ENCODE assay signal across 10 cellular contexts in the genomic region with DNA sequence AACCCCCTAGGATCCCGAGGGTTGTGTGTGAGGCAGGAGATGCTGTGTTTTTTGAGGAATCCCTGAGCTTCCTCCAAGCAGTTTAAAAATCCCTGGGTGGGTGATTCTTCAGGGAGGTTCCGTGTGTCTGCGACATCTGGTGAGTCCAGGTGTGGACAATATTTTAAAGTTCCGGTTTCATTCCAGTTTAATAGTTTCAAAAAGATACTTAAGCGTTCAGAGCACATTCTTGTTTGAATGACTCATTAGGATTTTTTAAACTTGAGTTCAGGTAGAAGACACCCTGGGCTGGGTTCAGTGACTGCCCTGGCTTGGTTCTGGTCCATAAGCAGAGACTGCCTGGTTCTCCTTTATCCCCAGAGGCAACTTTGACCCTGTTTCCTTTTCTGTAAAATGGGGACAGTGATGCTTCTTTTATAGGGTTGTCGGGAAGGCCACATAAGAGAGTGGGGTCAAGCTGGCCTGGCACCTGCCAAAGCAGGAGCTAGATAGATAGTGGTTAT.
DNase-seq lines count a peak whose midpoint lies in the region; ATAC-seq and TF ChIP-seq lines count a peak whose summit lies in the region.
"Had no signal": no experiment of that assay in that cellular context is flagged by ENCODE, and none has a peak within 500 bp of the region (broad histone marks: within the 10 kb centered on the region; RNA-seq: fewer than 3 reads in every experiment).

No MANE protein-coding gene starts in this region.

- peaks cover 38% of the 10 kb centered on the region for H3K79me1 ChIP-seq in mesenchymal stem cell (replicated peaks; ENCODE audit: low read length, poor library complexity, severe bottlenecking)

- H2BK12ac ChIP-seq in mesenchymal stem cell (ENCODE audit: low read length in 2 of 2) = no peak overlapping the region

- H3K9me3 Mint-ChIP-seq in stimulated activated naive CD8-positive, alpha-beta T cell treated with anti-CD3 and anti-CD28 coated beads, Interleukin-15, Interleukin-2, amounts not matched to agents 100 ng/mL and 50 ng/mL, for 24 hours = no peaks in the 10 kb centered on the region
- no peaks in the 10 kb centered on the region for H3K9me3 Mint-ChIP-seq in activated naive CD8-positive, alpha-beta T cell (ENCODE audit: low read depth)

- H4K91ac ChIP-seq in mesenchymal stem cell (ENCODE audit: low read length) = no peak overlapping the region

- H3K36me3 Mint-ChIP-seq in stimulated activated naive CD8-positive, alpha-beta T cell treated with anti-CD3 and anti-CD28 coated beads, Interleukin-15, Interleukin-2, amounts not matched to agents 100 ng/mL and 50 ng/mL, for 24 hours (ENCODE audit: low read depth) = peaks cover 49% of the 10 kb centered on the region
- H3K36me3 Mint-ChIP-seq in activated naive CD8-positive, alpha-beta T cell = no peaks in the 10 kb centered on the region

- peak overlapping the region; percentile 91 for H3K27ac Mint-ChIP-seq in stimulated activated naive CD8-positive, alpha-beta T cell treated with anti-CD3 and anti-CD28 coated beads, Interleukin-15, Interleukin-2, amounts not matched to agents 100 ng/mL and 50 ng/mL, for 24 hours
- H3K27ac Mint-ChIP-seq in activated naive CD8-positive, alpha-beta T cell = peak overlapping the region; percentile 96

- H3K23ac ChIP-seq in mesenchymal stem cell (ENCODE audit: low read length in 2 of 2) = no peak overlapping the region

- no peak for DNase-seq in stimulated activated naive CD8-positive, alpha-beta T cell treated with anti-CD3 and anti-CD28 coated beads, Interleukin-15, Interleukin-2, amounts not matched to agents 100 U/mL and 50 U/mL, for 24 hours
- DNase-seq in mesenchymal stem cell = no peak
- no peak for DNase-seq in activated effector memory CD4-positive, alpha-beta T cell treated with Interleukin-2 at 50 U/mL for 16 hours
- no peak for DNase-seq in NCI-H128 (lab: John Stamatoyannopoulos, UW; ENCODE audit: unreplicated experiment)
- DNase-seq in Ammon's horn (ENCODE audit: low spot score) = no peak
- DNase-seq in erythroblast (lab: John Stamatoyannopoulos, UW) = no peak
- DNase-seq: NCI-H2081 had no signal

- 87% methylated on average over 6 of the region's 6 CpGs for WGBS in mesenchymal stem cell

- no peak for ATAC-seq in stimulated activated naive CD8-positive, alpha-beta T cell treated with anti-CD3 and anti-CD28 coated beads, Interleukin-15, Interleukin-2, amounts not matched to agents 100 U/mL and 50 U/mL, for 24 hours

- H2BK5ac ChIP-seq in mesenchymal stem cell (ENCODE audit: low read depth, low read length, poor library complexity, severe bottlenecking) = no peak overlapping the region

- no peak overlapping the region for H3K4me3 ChIP-seq in mesenchymal stem cell (ENCODE audit: insufficient read depth in 1 of 2, low read depth in 1 of 2, low read length in 2 of 2)

- no peak for TF ChIP-seq POLR2A in erythroblast (IDR thresholded peaks at IDR 0.05; ENCODE audit: low read length)

- no peak overlapping the region for H3K14ac ChIP-seq in mesenchymal stem cell (ENCODE audit: low read length in 2 of 2)

- H2BK15ac ChIP-seq in mesenchymal stem cell (ENCODE audit: low read depth, poor library complexity, severe bottlenecking) = no peak overlapping the region

- H2AK5ac ChIP-seq in mesenchymal stem cell (ENCODE audit: low read length, severe bottlenecking) = peak overlapping the region; percentile 21

- H4K8ac ChIP-seq in mesenchymal stem cell (ENCODE audit: low read length) = no peak overlapping the region

- no peak overlapping the region for H2BK120ac ChIP-seq in mesenchymal stem cell (ENCODE audit: low read depth, low read length)

- peaks cover 90% of the 10 kb centered on the region for H3K4me1 Mint-ChIP-seq in stimulated activated naive CD8-positive, alpha-beta T cell treated with anti-CD3 and anti-CD28 coated beads, Interleukin-15, Interleukin-2, amounts not matched to agents 100 ng/mL and 50 ng/mL, for 24 hours (ENCODE audit: low read depth)
- H3K4me1 Mint-ChIP-seq in activated naive CD8-positive, alpha-beta T cell (ENCODE audit: low read depth) = peaks cover 79% of the 10 kb centered on the region

- H3K36me3 ChIP-seq in mesenchymal stem cell (ENCODE audit: control insufficient read depth in 1 of 2, insufficient read depth in 2 of 2, low read depth in 1 of 2, low read length in 2 of 2) = peaks cover 10 to 43% of the 10 kb centered on the region in 2 experiments

- no peaks in the 10 kb centered on the region for H3K9me3 ChIP-seq in mesenchymal stem cell (ENCODE audit: control insufficient read depth, low read length)

- no peak overlapping the region for H3K4ac ChIP-seq in mesenchymal stem cell (ENCODE audit: low read depth in 1 of 2, low read length in 2 of 2)

- peak overlapping the region; percentile 31 for H3K27ac ChIP-seq in mesenchymal stem cell (ENCODE audit: low read length, poor library complexity, severe bottlenecking)

- no peak overlapping the region for H3K4me2 ChIP-seq in mesenchymal stem cell (ENCODE audit: low read length, poor library complexity, severe bottlenecking)

- H3K27me3 Mint-ChIP-seq in stimulated activated naive CD8-positive, alpha-beta T cell treated with anti-CD3 and anti-CD28 coated beads, Interleukin-15, Interleukin-2, amounts not matched to agents 100 ng/mL and 50 ng/mL, for 24 hours = no peaks in the 10 kb centered on the region
- no peaks in the 10 kb centered on the region for H3K27me3 Mint-ChIP-seq in activated naive CD8-positive, alpha-beta T cell

- no peak overlapping the region for H3K9ac ChIP-seq in mesenchymal stem cell (ENCODE audit: low read length)

- peak overlapping the region; percentile 86 for H3K4me3 Mint-ChIP-seq in stimulated activated naive CD8-positive, alpha-beta T cell treated with anti-CD3 and anti-CD28 coated beads, Interleukin-15, Interleukin-2, amounts not matched to agents 100 ng/mL and 50 ng/mL, for 24 hours
- H3K4me3 Mint-ChIP-seq in activated naive CD8-positive, alpha-beta T cell = peak overlapping the region; percentile 85

- H3K18ac ChIP-seq in mesenchymal stem cell (ENCODE audit: low read depth in 1 of 2, low read length in 2 of 2) = no peak overlapping the region

- H3K27me3 ChIP-seq in mesenchymal stem cell (ENCODE audit: control insufficient read depth in 1 of 2, insufficient read depth in 1 of 2, low read length in 2 of 2) = no peaks in the 10 kb centered on the region
- H3K27me3 ChIP-seq: dorsolateral prefrontal cortex had no signal

- no peak overlapping the region for H2AFZ ChIP-seq in mesenchymal stem cell (ENCODE audit: low read depth, low read length)

- peaks cover 51% of the 10 kb centered on the region for H3K4me1 ChIP-seq in mesenchymal stem cell (ENCODE audit: control insufficient read depth, insufficient read depth, low read depth, low read length)
